Comparison of ENCODE assay signal across 1 cellular context in genomic region chr5:173741729-173742431, GRCh38.
TF ChIP-seq lines count a peak whose summit lies in the region.

No MANE protein-coding gene starts in this region.

TF ChIP-seq in H1, 55 proteins besides CTCF, POLR2A, EP300 and RAD21:
- TF ChIP-seq HDAC6 (IDR thresholded peaks at IDR 0.05; ENCODE audit: low read depth, low read length) (no peak), CHD1 (IDR thresholded peaks at IDR 0.05; ENCODE audit: low read depth, low read length) (no peak), ATF3 (IDR thresholded peaks at IDR 0.05; ENCODE audit: insufficient read depth, low read depth, low read length) (no peak), SIN3A (conservative IDR thresholded peaks at IDR 0.05 in 1 of 2, IDR thresholded peaks at IDR 0.05 in 1 of 2; ENCODE audit: low read depth in 1 of 2, low read length in 2 of 2) (no peak)
- TF ChIP-seq, protein P1, sequence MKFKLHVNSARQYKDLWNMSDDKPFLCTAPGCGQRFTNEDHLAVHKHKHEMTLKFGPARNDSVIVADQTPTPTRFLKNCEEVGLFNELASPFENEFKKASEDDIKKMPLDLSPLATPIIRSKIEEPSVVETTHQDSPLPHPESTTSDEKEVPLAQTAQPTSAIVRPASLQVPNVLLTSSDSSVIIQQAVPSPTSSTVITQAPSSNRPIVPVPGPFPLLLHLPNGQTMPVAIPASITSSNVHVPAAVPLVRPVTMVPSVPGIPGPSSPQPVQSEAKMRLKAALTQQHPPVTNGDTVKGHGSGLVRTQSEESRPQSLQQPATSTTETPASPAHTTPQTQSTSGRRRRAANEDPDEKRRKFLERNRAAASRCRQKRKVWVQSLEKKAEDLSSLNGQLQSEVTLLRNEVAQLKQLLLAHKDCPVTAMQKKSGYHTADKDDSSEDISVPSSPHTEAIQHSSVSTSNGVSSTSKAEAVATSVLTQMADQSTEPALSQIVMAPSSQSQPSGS (IDR thresholded peaks at IDR 0.05; ENCODE audit: low read length), result no peak
